Comparison of ENCODE assay signal across 8 cellular contexts in the genomic region with DNA sequence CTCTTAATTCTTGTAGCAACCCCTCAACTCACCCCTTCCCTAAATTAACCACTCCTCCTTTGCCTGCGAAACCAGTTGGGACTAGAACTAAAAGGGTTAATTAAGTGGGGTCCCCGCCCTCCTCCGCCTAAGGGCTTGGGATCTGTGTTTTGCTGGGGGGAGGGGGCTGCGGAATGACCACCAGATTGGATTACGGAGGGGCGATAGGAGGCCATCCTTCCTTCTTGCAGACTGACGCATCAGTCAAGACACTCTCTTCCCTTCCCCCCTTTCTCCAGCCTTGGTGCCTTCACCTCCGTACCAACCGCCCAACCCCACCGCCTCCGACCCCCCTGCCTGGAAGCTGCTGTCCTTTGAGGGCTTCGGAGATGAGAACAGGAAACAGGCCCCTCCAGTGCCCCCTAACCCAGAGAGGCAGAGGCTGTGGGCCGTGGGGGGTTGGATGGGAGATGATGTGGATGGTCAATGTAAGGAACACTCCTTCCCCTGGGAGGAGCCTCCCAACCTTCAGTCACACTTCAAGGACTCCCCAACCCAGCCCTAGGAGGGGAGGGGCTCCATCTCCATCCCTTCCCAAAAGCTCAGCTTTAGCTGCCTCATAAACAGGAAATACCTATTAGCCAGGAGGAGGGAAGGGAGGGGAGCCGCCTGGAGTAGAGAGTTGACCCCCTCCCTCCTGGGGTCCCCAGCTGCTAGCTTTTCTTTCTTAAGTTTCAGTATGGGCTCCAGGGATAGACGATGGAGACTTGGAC. TPM values are rescaled to one million over a fixed set of nuclear protein-coding genes. Genes with fewer than 3 reads are reported as not detected.
DNase-seq lines count a peak whose midpoint lies in the region; ATAC-seq and TF ChIP-seq lines count a peak whose summit lies in the region.

No MANE protein-coding gene starts in this region.

- H3K9me2 ChIP-seq in PC-9 (ENCODE audit: insufficient read depth), result no peaks in the 10 kb centered on the region

- no peaks in the 10 kb centered on the region for H3K27me3 Mint-ChIP-seq in stimulated activated naive CD8-positive, alpha-beta T cell treated with anti-CD3 and anti-CD28 coated beads, Interleukin-15, amount 100 ng/mL, for 72 hours

- H3K27ac Mint-ChIP-seq in stimulated activated naive CD8-positive, alpha-beta T cell treated with anti-CD3 and anti-CD28 coated beads, Interleukin-15, amount 100 ng/mL, for 72 hours, result peak overlapping the region; percentile 92 to 95

- H3K27me3 ChIP-seq in PC-9 (ENCODE audit: insufficient read depth, low read depth), result no peaks in the 10 kb centered on the region

- DNase-seq in NCI-H748 (lab: John Stamatoyannopoulos, UW; ENCODE audit: unreplicated experiment), result peak; percentile 47
- no peak for DNase-seq in NCI-H748 treated with DMSO at 0.1 percent for 48 hours (lab: John Stamatoyannopoulos, UW)
- DNase-seq in PC-9, result no peak
- peak; percentile 96 for DNase-seq in choroid plexus epithelial cell (ENCODE audit: low read depth)
- peak; percentile 58 to 76 for DNase-seq in left colon
- DNase-seq in stimulated activated naive CD8-positive, alpha-beta T cell treated with anti-CD3 and anti-CD28 coated beads, Interleukin-15, amount 100 ng/mL, for 72 hours, result no peak
- no peak for DNase-seq in activated CD8-positive, alpha-beta memory T cell treated with anti-CD3 and anti-CD28 coated beads for 24 hours

- ATAC-seq in left colon, result no peak
- ATAC-seq in stimulated activated naive CD8-positive, alpha-beta T cell treated with anti-CD3 and anti-CD28 coated beads, Interleukin-15, amount 100 ng/mL, for 72 hours, result no peak
- no peak for ATAC-seq in GM21529 (IDR thresholded peaks at IDR 0.05; ENCODE audit: unreplicated experiment)

- POLR2A ChIA-PET in PC-9 (lab: Charles Lee; ENCODE audit: unreplicated experiment), result interaction anchor here (0.7 kb wide), 1 partner anchor 484 kb away, joined by 3 read pairs; no protein-coding TSS in a partner anchor

- CTCF ChIA-PET in PC-9 (lab: Charles Lee), result no interaction called here

- H3K4me3 ChIP-seq in PC-9, result peak overlapping the region; percentile 74
- H3K4me3 ChIP-seq in choroid plexus epithelial cell (ENCODE audit: low read depth, low read length), result peak overlapping the region; percentile 96

- peak overlapping the region; percentile 91 to 99 for H3K4me3 Mint-ChIP-seq in stimulated activated naive CD8-positive, alpha-beta T cell treated with anti-CD3 and anti-CD28 coated beads, Interleukin-15, amount 100 ng/mL, for 72 hours

- intact Hi-C loops in PC-9 (cut with micrococcal nuclease; ENCODE audit: unreplicated experiment), result no loop called here
- intact Hi-C loops in left colon (cut with DNase I, micrococcal nuclease), result no loop called here

- no peaks in the 10 kb centered on the region for H3K9me3 ChIP-seq in PC-9 (ENCODE audit: insufficient read depth, low read depth)

- H3K79me2 ChIP-seq in PC-9 (ENCODE audit: low read depth), result no peaks in the 10 kb centered on the region

- peak overlapping the region; percentile 85 for H3K4me2 ChIP-seq in PC-9

- BruUV-seq in PC-9 (replicated peaks; lab: Mats Ljungman, UMichigan), result TSS peak; percentile 67

- TF ChIP-seq CTCF in PC-9 (conservative IDR thresholded peaks at IDR 0.05), result no peak
- no peak for TF ChIP-seq CTCF in choroid plexus epithelial cell (conservative IDR thresholded peaks at IDR 0.05; ENCODE audit: low read depth, low read length)

- peaks cover 42% of the 10 kb centered on the region for H3K4me1 Mint-ChIP-seq in stimulated activated naive CD8-positive, alpha-beta T cell treated with anti-CD3 and anti-CD28 coated beads, Interleukin-15, amount 100 ng/mL, for 72 hours

- peak overlapping the region; percentile 79; the same call in 1 of the 2 replicates for H2AFZ ChIP-seq in PC-9

- no peaks in the 10 kb centered on the region for H3K9me3 Mint-ChIP-seq in stimulated activated naive CD8-positive, alpha-beta T cell treated with anti-CD3 and anti-CD28 coated beads, Interleukin-15, amount 100 ng/mL, for 72 hours

- H3K27ac ChIP-seq in PC-9, result no peak overlapping the region

- H3K36me3 ChIP-seq in PC-9 (ENCODE audit: low read depth), result no peaks in the 10 kb centered on the region

- no peaks in the 10 kb centered on the region; the same call in 1 of the 2 replicates for H3K4me1 ChIP-seq in PC-9 (replicated peaks; ENCODE audit: insufficient read depth)

- H3F3A ChIP-seq in PC-9 (ENCODE audit: insufficient read depth, low read depth), result no peaks in the 10 kb centered on the region

- H4K20me1 ChIP-seq in PC-9 (ENCODE audit: insufficient read depth), result no peaks in the 10 kb centered on the region

RNA-seq across cellular contexts. Expression of a gene that starts 1.0 kb away (rescaled TPM):
- 31.2 and 38.5 TPM in 2 replicates for total RNA-seq in PC-9 (2021)
- 10 to 100 TPM; 29.5 to 34.6 TPM for total RNA-seq in left colon

RNA-seq across cellular contexts. Expression of a gene that starts 11.7 kb away (rescaled TPM):
- total RNA-seq in PC-9 (2021), result 22.9 and 25.1 TPM in 2 replicates
- 10 to 100 TPM; 14.4 to 22.1 TPM for total RNA-seq in left colon

RNA-seq across cellular contexts. Expression of a gene that starts 31.0 kb away (rescaled TPM):
- total RNA-seq in PC-9 (2021), result 58.3 and 59.5 TPM in 2 replicates
- 10 to 100 TPM; 30.2 to 41.5 TPM for total RNA-seq in left colon

RNA-seq across cellular contexts. Expression of a gene that starts 56.0 kb away (rescaled TPM):
- total RNA-seq in PC-9 (2021) (12.5 and 16.9 TPM in 2 replicates), left colon (10 to 100 TPM; 20.3 to 25.0 TPM)

Comparison
In these comparisons a context has a peak if more than half of its experiments do, and no peak if none do; other contexts are left out.
1. DNase-seq: peak in NCI-H748 (single experiment), choroid plexus epithelial cell (single experiment) and left colon (2 of 2); none in NCI-H748 treated with DMSO at 0.1 percent for 48 hours (single experiment), PC-9 (0 of 2), stimulated activated naive CD8-positive, alpha-beta T cell treated with anti-CD3 and anti-CD28 coated beads, Interleukin-15, amount 100 ng/mL, for 72 hours (0 of 2) and activated CD8-positive, alpha-beta memory T cell treated with anti-CD3 and anti-CD28 coated beads for 24 hours (single experiment).